8 cellular contexts compared by ENCODE assay signal in genomic region chr14:20530771-20531571, GRCh38. TPM values are rescaled to one million over a fixed set of nuclear protein-coding genes. Genes with fewer than 3 reads are reported as not detected.
DNase-seq lines count a peak whose midpoint lies in the region; ATAC-seq, FAIRE-seq and TF ChIP-seq lines count a peak whose summit lies in the region.

No MANE protein-coding gene starts in this region.

- H3K36me3 ChIP-seq in CD8-positive, alpha-beta T cell (ENCODE audit: insufficient read depth, low read length), result no peaks in the 10 kb centered on the region
- H3K36me3 ChIP-seq in lower lobe of right lung, result no peaks in the 10 kb centered on the region

- TF ChIP-seq POLR2A in H54 (IDR thresholded peaks at IDR 0.05; ENCODE audit: low read depth, low read length), result no peak

- no peak overlapping the region for H3K4me3 ChIP-seq in CD8-positive, alpha-beta T cell (ENCODE audit: low read depth, low read length)
- H3K4me3 ChIP-seq in HFF-Myc (replicated peaks; ENCODE audit: low read depth, low read length) (no peak overlapping the region), coronary artery (no peak overlapping the region), lower lobe of right lung (no peak overlapping the region)

- no peaks in the 10 kb centered on the region for H3K9me3 Mint-ChIP-seq in CD8-positive, alpha-beta T cell

- ATAC-seq in CD8-positive, alpha-beta T cell, result peak; percentile 76
- peak; percentile 61 to 77 for ATAC-seq in lower lobe of right lung

- intact Hi-C loops in CD8-positive, alpha-beta T cell (cut with DNase I, micrococcal nuclease), result loop anchor here (1.0 to 2.0 kb wide), 4 partner anchors 76 to 160 kb away; partner anchors contain the start of genes APEX1 (in 1 of the 2), OSGEP (in 1 of the 2) and TEP1 (in 1 of the 2)
- intact Hi-C loops in lower lobe of right lung (cut with DNase I), result loop anchor here (5.0 kb wide), 1 partner anchor 76 kb away; no protein-coding TSS in a partner anchor

- no peaks in the 10 kb centered on the region for H3K9me3 ChIP-seq in CD8-positive, alpha-beta T cell (ENCODE audit: low read length)
- H3K9me3 ChIP-seq in lower lobe of right lung, result no peaks in the 10 kb centered on the region

- CTCF ChIA-PET in CD8-positive, alpha-beta T cell (lab: Charles Lee), result interaction anchor here (0.6 to 2.3 kb wide), 29 partner anchors 8 to 204 kb away, joined by 3 to 11 read pairs (median 4); partner anchors contain the start of genes PARP2, PNP and TEP1

- FAIRE-seq in H54 (lab: Jason Lieb, UNC), result no peak

- POLR2A ChIA-PET in CD8-positive, alpha-beta T cell (lab: Charles Lee), result interaction anchor here (0.6 to 1.5 kb wide), 4 partner anchors 61 to 608 kb away, joined by 3 to 4 read pairs (median 3); partner anchors contain the start of genes APEX1 and PIP4P1

- H3K27ac Mint-ChIP-seq in CD8-positive, alpha-beta T cell, result no peak overlapping the region

- DNase-seq in CD8-positive, alpha-beta T cell, result peak; percentile 37 to 80 (median 72)
- DNase-seq in HFF-Myc (ENCODE audit: extremely low read depth, low read depth), result peak; percentile 47
- peak; percentile 3 for DNase-seq in NCI-H510A (lab: John Stamatoyannopoulos, UW)
- DNase-seq in activated CD4-positive, alpha-beta T cell treated with anti-CD3 and anti-CD28 coated beads for 4 hours, result peak; percentile 67 to 73
- DNase-seq in coronary artery (ENCODE audit: low spot score), result no peak
- peak; percentile 81 for DNase-seq in lower lobe of right lung
- peak; percentile 37 for DNase-seq in stimulated activated CD8-positive, alpha-beta memory T cell treated with anti-CD3 and anti-CD28 coated beads, Interleukin-12 subunit alpha, Interleukin-12 subunit beta, amount 100 ng/mL, for 4 hours (ENCODE audit: low read depth)
- no peak for DNase-seq in H54 (ENCODE audit: insufficient read length, low spot score)

- no peak overlapping the region for H3K27ac ChIP-seq in CD8-positive, alpha-beta T cell (ENCODE audit: low read depth, low read length)
- H3K27ac ChIP-seq in coronary artery (no peak overlapping the region), lower lobe of right lung (no peak overlapping the region)

- H3K4me1 Mint-ChIP-seq in CD8-positive, alpha-beta T cell (ENCODE audit: low read depth), result peaks cover 7% of the 10 kb centered on the region

- H3K4me3 Mint-ChIP-seq in CD8-positive, alpha-beta T cell, result peak overlapping the region; percentile 48

- H3K27me3 Mint-ChIP-seq in CD8-positive, alpha-beta T cell (ENCODE audit: low read depth), result peaks cover 8% of the 10 kb centered on the region

- no peaks in the 10 kb centered on the region for H3K27me3 ChIP-seq in CD8-positive, alpha-beta T cell (ENCODE audit: insufficient read depth, low read length)
- H3K27me3 ChIP-seq in lower lobe of right lung (ENCODE audit: low read depth), result no peaks in the 10 kb centered on the region

- TF ChIP-seq CTCF in CD8-positive, alpha-beta T cell (IDR thresholded peaks at IDR 0.05), result peak; percentile 79
- TF ChIP-seq CTCF in HFF-Myc (IDR thresholded peaks at IDR 0.05; ENCODE audit: low read depth, low read length, missing control alignments), result peak; percentile 75
- TF ChIP-seq CTCF in coronary artery (IDR thresholded peaks at IDR 0.05), result peak; percentile 36
- TF ChIP-seq CTCF in lower lobe of right lung (IDR thresholded peaks at IDR 0.05), result peak; percentile 74

- no peaks in the 10 kb centered on the region for H3K4me1 ChIP-seq in CD8-positive, alpha-beta T cell (ENCODE audit: insufficient read depth, low read length)
- H3K4me1 ChIP-seq in lower lobe of right lung, result no peaks in the 10 kb centered on the region

- H3K36me3 Mint-ChIP-seq in CD8-positive, alpha-beta T cell, result no peaks in the 10 kb centered on the region

RNA-seq across cellular contexts. Expression of gene RNASE10, which starts 25.6 kb away (rescaled TPM):
- total RNA-seq in CD8-positive, alpha-beta T cell, result under 1 TPM in 1 of 2 experiments, not detected in 1; 0.27 TPM
- 0.44 TPM for total RNA-seq in lower lobe of right lung

RNA-seq across cellular contexts. Expression of gene RNASE9, which starts 29.9 kb away (rescaled TPM):
- not detected for total RNA-seq in CD8-positive, alpha-beta T cell
- total RNA-seq in lower lobe of right lung, result not detected

RNA-seq across cellular contexts. Expression of gene RNASE11, which starts 56.8 kb away (rescaled TPM):
- total RNA-seq in CD8-positive, alpha-beta T cell, result not detected
- total RNA-seq in lower lobe of right lung, result not detected

Comparison
In these comparisons a context has a peak if more than half of its experiments do, and no peak if none do; other contexts are left out.
1. DNase-seq: peak in CD8-positive, alpha-beta T cell (7 of 7), HFF-Myc (single experiment), NCI-H510A (single experiment), activated CD4-positive, alpha-beta T cell treated with anti-CD3 and anti-CD28 coated beads for 4 hours (2 of 2), lower lobe of right lung (single experiment) and stimulated activated CD8-positive, alpha-beta memory T cell treated with anti-CD3 and anti-CD28 coated beads, Interleukin-12 subunit alpha, Interleukin-12 subunit beta, amount 100 ng/mL, for 4 hours (single experiment); none in coronary artery (single experiment) and H54 (single experiment).
2. Peak in every context shown above with its lines, with median percentiles within 50 percentile points of each other: CTCF ChIP-seq.